28 cellular contexts compared by ENCODE assay signal in the genomic region with DNA sequence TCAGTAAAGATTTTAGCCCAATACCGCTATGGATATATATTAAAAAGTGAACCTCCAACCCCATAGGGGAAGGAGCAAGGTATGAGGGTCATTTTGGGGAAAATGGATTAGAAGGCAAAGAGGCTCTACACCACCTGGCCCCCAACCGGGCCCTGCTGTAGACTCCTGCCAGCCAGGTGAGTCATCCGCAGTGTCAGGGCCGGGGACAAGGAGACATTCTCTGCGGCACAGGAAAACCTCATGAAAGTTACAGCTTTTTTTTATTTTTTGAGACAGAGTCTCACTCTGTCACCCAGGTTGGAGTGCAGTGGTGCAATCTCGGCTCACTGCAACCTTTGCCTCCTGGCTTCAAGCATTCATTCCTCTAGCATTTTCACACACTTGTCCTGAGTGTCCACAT. TPM values are rescaled to one million over a fixed set of nuclear protein-coding genes. Genes with fewer than 3 reads are reported as not detected.
"Had no signal": no experiment of that assay in that cellular context is flagged by ENCODE, and none has a peak within 500 bp of the region (broad histone marks: within the 10 kb centered on the region; RNA-seq: fewer than 3 reads in every experiment).

No MANE protein-coding gene starts in this region.

- H3K4me3 ChIP-seq: dorsolateral prefrontal cortex, gastrocnemius medialis, heart right ventricle, pancreas, stomach, thoracic aorta had no signal

- H3K27ac Mint-ChIP-seq: naive thymus-derived CD4-positive, alpha-beta T cell; progenitor cell of endocrine pancreas had no signal

- DNase-seq: cortex of kidney; dorsolateral prefrontal cortex; effector CD8-positive, alpha-beta T cell; gastrocnemius medialis; heart right ventricle; hypothalamus; islet precursor cell; mammary epithelial cell; naive thymus-derived CD4-positive, alpha-beta T cell; nucleus accumbens; pancreas; right cardiac atrium; small intestine; stimulated activated CD4-positive, alpha-beta T cell treated with anti-CD3 and anti-CD28 coated beads, Interleukin-12 subunit alpha, Interleukin-12 subunit beta, amount 100 ng/mL, for 4 hours; stomach; substantia nigra; trophoblast cell had no signal

- H3K27ac ChIP-seq: dorsolateral prefrontal cortex, gastrocnemius medialis, heart right ventricle, pancreas, stomach, thoracic aorta had no signal

- ATAC-seq: esophagus mucosa; gastrocnemius medialis; heart right ventricle; left lobe of liver; naive thymus-derived CD4-positive, alpha-beta T cell; pancreas; right cardiac atrium had no signal

- H3K27me3 Mint-ChIP-seq: naive thymus-derived CD4-positive, alpha-beta T cell had no signal

- H3K4me1 ChIP-seq: gastrocnemius medialis, heart right ventricle, pancreas, stomach had no signal

- H3K36me3 Mint-ChIP-seq: naive thymus-derived CD4-positive, alpha-beta T cell had no signal

- H3K9me3 ChIP-seq: gastrocnemius medialis, pancreas, stomach, thoracic aorta had no signal

- H3K27me3 ChIP-seq: pancreas had no signal

- H3K36me3 ChIP-seq: gastrocnemius medialis, heart right ventricle, pancreas, stomach, thoracic aorta had no signal

- H3K4me3 Mint-ChIP-seq: naive thymus-derived CD4-positive, alpha-beta T cell; neural crest cell had no signal

RNA-seq across cellular contexts. Expression of gene ZFR2, which starts 32.0 kb away (rescaled TPM):
- total RNA-seq: chondrocyte, esophagus mucosa, fibroblast of lung, gastrocnemius medialis, left lobe of liver, mammary epithelial cell, mesenteric fat pad, thoracic aorta, urinary bladder had no signal

RNA-seq across cellular contexts. Expression of gene ATCAY, which starts 43.6 kb away (rescaled TPM):
- total RNA-seq: chondrocyte; esophagus mucosa; fibroblast of lung; gastrocnemius medialis; heart right ventricle; left lobe of liver; lower leg skin; mammary epithelial cell; mesenteric fat pad; mononuclear cell; naive thymus-derived CD4-positive, alpha-beta T cell; right cardiac atrium; thoracic aorta had no signal

RNA-seq across cellular contexts. Expression of gene MATK, which starts 50.7 kb away (rescaled TPM):
- total RNA-seq: chondrocyte, mammary epithelial cell, neural crest cell had no signal
